Comparison of ENCODE assay signal across 18 cellular contexts in the genomic region with DNA sequence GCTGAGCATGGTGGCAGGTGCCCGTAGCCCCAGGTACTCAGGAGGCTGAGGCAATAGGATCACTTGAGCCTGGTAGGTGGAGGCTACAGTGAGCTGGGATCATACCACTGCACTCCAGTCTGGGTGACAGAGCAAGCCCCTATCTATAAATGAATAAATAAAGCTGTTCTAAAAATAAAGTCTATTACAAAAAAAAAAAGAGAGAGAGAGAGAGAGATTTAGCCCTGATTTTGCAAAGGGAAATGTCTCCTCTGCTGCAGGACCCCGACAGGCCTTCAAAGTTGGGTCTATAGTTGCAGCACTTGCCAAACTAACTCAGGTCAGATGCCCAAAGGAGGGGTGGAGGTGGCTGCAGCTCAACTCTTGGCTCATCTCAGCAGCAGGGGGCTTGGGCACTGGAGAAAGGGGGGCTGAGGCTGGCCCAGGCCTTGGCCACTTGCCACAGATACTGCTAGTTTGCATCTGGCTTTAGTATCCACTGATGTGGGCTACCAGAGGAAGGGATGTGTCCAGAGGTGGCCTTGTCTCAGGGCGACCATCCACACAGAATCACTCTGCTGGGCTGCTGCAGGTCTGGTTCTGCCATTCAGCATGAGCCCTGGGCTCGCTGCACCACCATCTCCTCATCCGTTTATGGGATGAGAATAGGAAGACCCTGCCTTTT.
"Had no signal": no experiment of that assay in that cellular context is flagged by ENCODE, and none has a peak within 500 bp of the region (broad histone marks: within the 10 kb centered on the region; RNA-seq: fewer than 3 reads in every experiment).

No MANE protein-coding gene starts in this region.

- H3K9me3 ChIP-seq: pancreas, thyroid gland had no signal

- ATAC-seq: activated CD8-positive, alpha-beta T cell treated with anti-CD3 and anti-CD28 coated beads for 36 hours; activated T-cell treated with anti-CD3 and anti-CD28 coated beads, Interleukin-2, amount 50 U/mL, for 4 hours; left colon; pancreas; stimulated activated naive B cell treated with anti-CD40 and anti-IgM and Interleukin-4, amounts not matched to agents 10 μg/mL and 1 μg/mL and 100 μg/mL, for 72 hours; WTC11 had no signal

- H3K27ac ChIP-seq: epithelial cell of prostate, pancreas, thyroid gland had no signal

- DNase-seq: activated CD4-positive, alpha-beta T cell treated with anti-CD3 and anti-CD28 coated beads for 48 hours; activated CD8-positive, alpha-beta T cell treated with anti-CD3 and anti-CD28 coated beads for 36 hours; activated gamma-delta T cell treated with Interleukin-2 at 50 U/mL for 16 hours; activated naive CD8-positive, alpha-beta T cell treated with anti-CD3 and anti-CD28 coated beads for 36 hours; activated T-cell treated with anti-CD3 and anti-CD28 coated beads, Interleukin-2, amount 50 U/mL, for 4 hours; amygdala; effector memory CD4-positive, alpha-beta T cell; left colon; retina; stimulated activated CD4-positive, alpha-beta T cell treated with anti-CD3 and anti-CD28 coated beads, Interleukin-2, amount 100 ng/mL, for 48 hours; stimulated activated naive B cell treated with anti-CD40 and anti-IgM and Interleukin-4, amounts not matched to agents 10 μg/mL and 1 μg/mL and 100 μg/mL, for 72 hours; thyroid gland had no signal

- H3K4me3 ChIP-seq: pancreas, thyroid gland had no signal

- FAIRE-seq: frontal cortex, pancreas, TTC549, urothelium cell line had no signal

- H3K4me1 ChIP-seq: pancreas, thyroid gland had no signal

- H3K27me3 ChIP-seq: pancreas, thyroid gland had no signal
